Comparison of ENCODE assay signal across 26 cellular contexts in the genomic region with DNA sequence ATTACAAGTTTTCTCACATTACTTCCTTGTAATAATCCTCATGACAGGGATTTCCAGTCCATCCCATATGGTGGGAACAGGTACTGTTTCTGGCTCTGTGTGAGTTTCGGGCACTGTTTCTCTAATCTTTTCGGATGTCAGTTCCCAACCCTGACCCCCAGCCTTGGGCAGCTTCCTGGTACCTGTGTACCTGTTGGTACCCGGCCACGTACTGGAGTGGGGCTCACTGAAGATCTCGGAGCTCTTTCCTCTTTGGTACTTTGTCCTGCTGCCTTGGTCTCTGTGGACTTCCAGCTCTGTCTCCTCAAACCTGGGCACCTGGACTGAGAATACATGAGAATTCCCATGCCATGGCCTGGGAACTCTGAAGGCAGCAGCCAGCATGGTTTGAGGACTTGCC.
"Had no signal": no experiment of that assay in that cellular context is flagged by ENCODE, and none has a peak within 500 bp of the region (broad histone marks: within the 10 kb centered on the region; RNA-seq: fewer than 3 reads in every experiment).

No MANE protein-coding gene starts in this region.

- H3K27me3 ChIP-seq: dorsolateral prefrontal cortex, neural progenitor cell, right atrium auricular region, testis, tibial artery, upper lobe of right lung, uterus had no signal

- H3K9me3 ChIP-seq: prostate gland, right atrium auricular region, testis, tibial artery, upper lobe of right lung, uterus had no signal

- H3K27ac ChIP-seq: dorsolateral prefrontal cortex, neural progenitor cell, right atrium auricular region, testis, upper lobe of right lung, uterus had no signal

- H3K36me3 Mint-ChIP-seq: immature natural killer cell; neural progenitor cell; stimulated activated effector memory CD8-positive, alpha-beta T cell treated with anti-CD3 and anti-CD28 coated beads, Interleukin-12 subunit alpha, Interleukin-12 subunit beta, amount 100 ng/mL, for 72 hours had no signal

- H3K36me3 ChIP-seq: neural progenitor cell, prostate gland, right atrium auricular region, tibial artery, upper lobe of right lung, uterus had no signal

- H3K27ac Mint-ChIP-seq: immature natural killer cell; nephron; stimulated activated effector memory CD8-positive, alpha-beta T cell treated with anti-CD3 and anti-CD28 coated beads, Interleukin-12 subunit alpha, Interleukin-12 subunit beta, amount 100 ng/mL, for 72 hours had no signal

- H3K4me1 ChIP-seq: neural progenitor cell, uterus had no signal

- H3K4me3 Mint-ChIP-seq: immature natural killer cell; naive thymus-derived CD4-positive, alpha-beta T cell; nephron; neural progenitor cell; stimulated activated effector memory CD8-positive, alpha-beta T cell treated with anti-CD3 and anti-CD28 coated beads, Interleukin-12 subunit alpha, Interleukin-12 subunit beta, amount 100 ng/mL, for 72 hours had no signal

- DNase-seq: cortex of kidney; dorsolateral prefrontal cortex; effector CD4-positive, alpha-beta T cell; hypothalamus; immature natural killer cell; kidney; mesendoderm; midbrain; naive thymus-derived CD4-positive, alpha-beta T cell; stimulated activated CD4-positive, alpha-beta T cell treated with anti-CD3 and anti-CD28 coated beads, Interleukin-12 subunit alpha, Interleukin-12 subunit beta, amount 100 ng/mL, for 4 hours; stimulated activated CD4-positive, alpha-beta T cell treated with anti-CD3 and anti-CD28 coated beads, Interleukin-1b, Interleukin-23, amount 100 ng/mL, for 48 hours; stimulated activated CD4-positive, alpha-beta T cell treated with anti-CD3 and anti-CD28 coated beads, Interleukin-4, amount 100 ng/mL, for 1 hour; stimulated activated naive CD8-positive, alpha-beta T cell treated with anti-CD3 and anti-CD28 coated beads, Interleukin-15, Interleukin-2, amounts not matched to agents 100 U/mL and 50 U/mL, for 24 hours; substantia nigra; testis; tibial artery; upper lobe of right lung; uterus had no signal

- H3K4me3 ChIP-seq: dorsolateral prefrontal cortex, neural progenitor cell, prostate gland, right atrium auricular region, smooth muscle cell, testis, tibial artery, upper lobe of right lung, uterus had no signal

- H3K9me3 Mint-ChIP-seq: immature natural killer cell; naive thymus-derived CD4-positive, alpha-beta T cell; nephron; neural progenitor cell; stimulated activated effector memory CD8-positive, alpha-beta T cell treated with anti-CD3 and anti-CD28 coated beads, Interleukin-12 subunit alpha, Interleukin-12 subunit beta, amount 100 ng/mL, for 72 hours had no signal

- ATAC-seq: left lobe of liver; naive thymus-derived CD4-positive, alpha-beta T cell; sciatic nerve; stimulated activated effector memory CD8-positive, alpha-beta T cell treated with anti-CD3 and anti-CD28 coated beads, Interleukin-12 subunit alpha, Interleukin-12 subunit beta, amount 100 ng/mL, for 72 hours; stimulated activated naive CD8-positive, alpha-beta T cell treated with anti-CD3 and anti-CD28 coated beads, Interleukin-15, Interleukin-2, amounts not matched to agents 100 U/mL and 50 U/mL, for 24 hours; upper lobe of right lung had no signal
